8 cellular contexts compared by ENCODE assay signal in the genomic region with DNA sequence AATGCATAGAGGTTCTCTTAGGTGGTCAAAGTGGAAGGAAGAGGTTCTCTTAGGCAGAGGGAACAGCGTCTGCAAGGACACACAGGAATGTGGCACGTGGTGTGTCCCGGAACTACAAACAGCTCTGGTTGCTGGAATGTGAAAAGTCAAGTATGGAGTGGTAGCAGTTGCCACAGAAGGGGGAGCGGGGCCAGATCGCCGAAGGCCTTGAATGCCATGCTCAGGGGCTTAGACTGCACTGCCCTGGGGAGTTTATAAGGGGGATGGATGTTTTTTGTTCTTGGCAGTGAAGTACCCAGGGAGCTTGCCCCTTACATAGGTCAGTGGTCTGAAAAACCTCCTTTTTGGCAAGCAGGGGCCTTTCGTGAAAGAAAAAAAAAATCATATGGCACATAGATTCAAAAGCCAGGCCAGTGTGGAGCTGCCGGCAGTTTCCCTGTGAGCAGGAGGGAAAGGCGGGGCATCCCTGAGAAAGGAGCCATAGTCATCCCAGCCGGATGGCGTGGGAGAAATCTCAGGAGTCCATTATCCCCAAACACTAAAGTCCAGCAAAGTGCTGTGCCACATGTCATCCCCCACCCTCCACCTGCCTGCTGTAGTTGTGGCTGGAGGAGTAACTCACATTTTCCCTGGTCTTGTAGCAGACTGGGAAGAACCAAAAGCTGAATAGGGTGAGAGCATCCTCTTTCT. TPM values are rescaled to one million over a fixed set of nuclear protein-coding genes. Genes with fewer than 3 reads are reported as not detected.
DNase-seq lines count a peak whose midpoint lies in the region; ATAC-seq and TF ChIP-seq lines count a peak whose summit lies in the region.

No MANE protein-coding gene starts in this region.

- peak overlapping the region; percentile 64 to 84 for H3K4me3 ChIP-seq in tibial artery

- H3K27me3 Mint-ChIP-seq in activated T-cell treated with anti-CD3 and anti-CD28 coated beads, Interleukin-2, amount 50 U/mL, for 24 hours, result peaks cover 4% of the 10 kb centered on the region
- no peaks in the 10 kb centered on the region for H3K27me3 Mint-ChIP-seq in activated naive CD8-positive, alpha-beta T cell treated with anti-CD3 and anti-CD28 coated beads for 36 hours

- ATAC-seq in left colon, result peak; percentile 38
- ATAC-seq in GM19463 (IDR thresholded peaks at IDR 0.05; ENCODE audit: unreplicated experiment), result no peak

- H3K4me1 ChIP-seq in tibial artery, result peaks cover 0 to 15% (median 7%) of the 10 kb centered on the region in 4 donors

- peak overlapping the region in 1 of 2 donors; percentile 77 for H3K27ac ChIP-seq in tibial artery

- DNase-seq in activated T-cell treated with anti-CD3 and anti-CD28 coated beads, Interleukin-2, amount 50 U/mL, for 24 hours, result no peak
- no peak for DNase-seq in activated T-cell treated with anti-CD3 and anti-CD28 coated beads, Interleukin-2, amount 50 U/mL, for 48 hours
- no peak for DNase-seq in activated naive CD8-positive, alpha-beta T cell treated with anti-CD3 and anti-CD28 coated beads for 36 hours
- DNase-seq in left colon (no peak), tibial artery (no peak), DMS 273 treated with DMSO at 0.1 percent for 48 hours (lab: John Stamatoyannopoulos, UW) (no peak), superior temporal gyrus (ENCODE audit: extremely low spot score) (no peak)

- H3K36me3 ChIP-seq in tibial artery, result no peaks in the 10 kb centered on the region

- no peak for TF ChIP-seq CTCF in tibial artery (IDR thresholded peaks at IDR 0.05)

- peaks cover 20% of the 10 kb centered on the region for H3K4me1 Mint-ChIP-seq in activated T-cell treated with anti-CD3 and anti-CD28 coated beads, Interleukin-2, amount 50 U/mL, for 24 hours (ENCODE audit: low read depth)
- H3K4me1 Mint-ChIP-seq in activated naive CD8-positive, alpha-beta T cell treated with anti-CD3 and anti-CD28 coated beads for 36 hours, result peaks cover 8% of the 10 kb centered on the region

- intact Hi-C loops in left colon (cut with DNase I, micrococcal nuclease), result loop anchor here in 1 of 2 donors (5.0 kb wide), 2 partner anchors 173 to 443 kb away; no protein-coding TSS in a partner anchor
- intact Hi-C loops in tibial artery (cut with DNase I; ENCODE audit: low total_unique reads), result loop anchor here (2.0 to 5.0 kb wide), 3 partner anchors 42 to 458 kb away; partner anchors contain the start of genes DCAF17 and METTL8

- no peaks in the 10 kb centered on the region for H3K27me3 ChIP-seq in tibial artery

- no peaks in the 10 kb centered on the region for H3K9me3 Mint-ChIP-seq in activated T-cell treated with anti-CD3 and anti-CD28 coated beads, Interleukin-2, amount 50 U/mL, for 24 hours
- H3K9me3 Mint-ChIP-seq in activated naive CD8-positive, alpha-beta T cell treated with anti-CD3 and anti-CD28 coated beads for 36 hours, result no peaks in the 10 kb centered on the region

- no peaks in the 10 kb centered on the region for H3K36me3 Mint-ChIP-seq in activated T-cell treated with anti-CD3 and anti-CD28 coated beads, Interleukin-2, amount 50 U/mL, for 24 hours (ENCODE audit: low read depth)
- no peaks in the 10 kb centered on the region for H3K36me3 Mint-ChIP-seq in activated naive CD8-positive, alpha-beta T cell treated with anti-CD3 and anti-CD28 coated beads for 36 hours

- H3K27ac Mint-ChIP-seq in activated T-cell treated with anti-CD3 and anti-CD28 coated beads, Interleukin-2, amount 50 U/mL, for 24 hours, result peak overlapping the region; percentile 82
- no peak overlapping the region for H3K27ac Mint-ChIP-seq in activated naive CD8-positive, alpha-beta T cell treated with anti-CD3 and anti-CD28 coated beads for 36 hours

- H3K4me3 Mint-ChIP-seq in activated T-cell treated with anti-CD3 and anti-CD28 coated beads, Interleukin-2, amount 50 U/mL, for 24 hours, result peak overlapping the region; percentile 54
- peak overlapping the region; percentile 12 for H3K4me3 Mint-ChIP-seq in activated naive CD8-positive, alpha-beta T cell treated with anti-CD3 and anti-CD28 coated beads for 36 hours

- H3K9me3 ChIP-seq in tibial artery, result no peaks in the 10 kb centered on the region

RNA-seq across cellular contexts. Expression of gene GORASP2, which starts 45.4 kb away (rescaled TPM):
- total RNA-seq in activated naive CD8-positive, alpha-beta T cell treated with anti-CD3 and anti-CD28 coated beads for 36 hours, result 10 to 100 TPM; 84.5 to 95.0 TPM
- total RNA-seq in left colon, result 10 to 100 TPM; 74.4 to 83.0 TPM
